Comparison of ENCODE assay signal across 8 cellular contexts in genomic region chr3:185152433-185153169, GRCh38. TPM values are rescaled to one million over a fixed set of nuclear protein-coding genes. Genes with fewer than 3 reads are reported as not detected.
DNase-seq lines count a peak whose midpoint lies in the region; ATAC-seq and FAIRE-seq lines count a peak whose summit lies in the region.

A gene with protein sequence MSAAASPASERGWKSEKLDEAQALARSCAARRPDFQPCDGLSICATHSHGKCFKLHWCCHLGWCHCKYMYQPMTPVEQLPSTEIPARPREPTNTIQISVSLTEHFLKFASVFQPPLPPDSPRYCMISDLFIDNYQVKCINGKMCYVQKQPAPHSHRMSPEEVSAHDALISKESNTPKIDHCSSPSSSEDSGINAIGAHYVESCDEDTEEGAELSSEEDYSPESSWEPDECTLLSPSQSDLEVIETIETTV (minus strand): TSS chr3:185153060. CDS start chr3:185152823, 237 bp downstream.

- ATAC-seq in GM18907 (IDR thresholded peaks at IDR 0.05; ENCODE audit: unreplicated experiment) (peak; percentile 56), GM18502 (IDR thresholded peaks at IDR 0.05; ENCODE audit: poor library complexity, unreplicated experiment) (no peak)
- peak; percentile 74 to 78 for ATAC-seq in natural killer cell treated with Interleukin-12 subunit alpha and Interleukin-12 subunit beta and Interleukin-15 and Interleukin-18, amount 100 ng/mL, for 72 hours

- H3K9me3 Mint-ChIP-seq in activated T-helper 2 cell treated with anti-CD3 and anti-CD28 coated beads, Interferon-gamma antibody, Interleukin-2, Interleukin-4, amounts not matched to agents 10 μg/mL and 5 μg/mL and 100 μg/mL, durations not matched to agents 14 hours and 24 hours and 36 hours = no peaks in the 10 kb centered on the region
- no peaks in the 10 kb centered on the region for H3K9me3 Mint-ChIP-seq in natural killer cell treated with Interleukin-12 subunit alpha and Interleukin-12 subunit beta and Interleukin-15 and Interleukin-18, amount 100 ng/mL, for 72 hours

- peak within 1 kb of the TSS; percentile 80 for H3K4me3 Mint-ChIP-seq in activated T-helper 2 cell treated with anti-CD3 and anti-CD28 coated beads, Interferon-gamma antibody, Interleukin-2, Interleukin-4, amounts not matched to agents 10 μg/mL and 5 μg/mL and 100 μg/mL, durations not matched to agents 14 hours and 24 hours and 36 hours (ENCODE audit: low read depth)
- peak within 1 kb of the TSS; percentile 79 for H3K4me3 Mint-ChIP-seq in natural killer cell treated with Interleukin-12 subunit alpha and Interleukin-12 subunit beta and Interleukin-15 and Interleukin-18, amount 100 ng/mL, for 72 hours

- no peaks in the 10 kb centered on the region for H3K36me3 Mint-ChIP-seq in activated T-helper 2 cell treated with anti-CD3 and anti-CD28 coated beads, Interferon-gamma antibody, Interleukin-2, Interleukin-4, amounts not matched to agents 10 μg/mL and 5 μg/mL and 100 μg/mL, durations not matched to agents 14 hours and 24 hours and 36 hours (ENCODE audit: low read depth)
- no peaks in the 10 kb centered on the region for H3K36me3 Mint-ChIP-seq in natural killer cell treated with Interleukin-12 subunit alpha and Interleukin-12 subunit beta and Interleukin-15 and Interleukin-18, amount 100 ng/mL, for 72 hours

- peaks cover 4% of the 10 kb centered on the region for H3K4me1 Mint-ChIP-seq in activated T-helper 2 cell treated with anti-CD3 and anti-CD28 coated beads, Interferon-gamma antibody, Interleukin-2, Interleukin-4, amounts not matched to agents 10 μg/mL and 5 μg/mL and 100 μg/mL, durations not matched to agents 14 hours and 24 hours and 36 hours (ENCODE audit: low read depth)
- H3K4me1 Mint-ChIP-seq in natural killer cell treated with Interleukin-12 subunit alpha and Interleukin-12 subunit beta and Interleukin-15 and Interleukin-18, amount 100 ng/mL, for 72 hours (ENCODE audit: low read depth in 2 of 2) = peaks cover 0 to 3% of the 10 kb centered on the region in 2 donors

- H3K27ac Mint-ChIP-seq in activated T-helper 2 cell treated with anti-CD3 and anti-CD28 coated beads, Interferon-gamma antibody, Interleukin-2, Interleukin-4, amounts not matched to agents 10 μg/mL and 5 μg/mL and 100 μg/mL, durations not matched to agents 14 hours and 24 hours and 36 hours = peak within 1 kb of the TSS; percentile 24
- H3K27ac Mint-ChIP-seq in natural killer cell treated with Interleukin-12 subunit alpha and Interleukin-12 subunit beta and Interleukin-15 and Interleukin-18, amount 100 ng/mL, for 72 hours = no peak within 1 kb of the TSS

- intact Hi-C loops in activated T-helper 2 cell treated with anti-CD3 and anti-CD28 coated beads, Interferon-gamma antibody, Interleukin-2, Interleukin-4, amounts not matched to agents 10 μg/mL and 5 μg/mL and 100 μg/mL, durations not matched to agents 14 hours and 24 hours and 36 hours (cut with micrococcal nuclease) = no loop called here

- FAIRE-seq in urothelium cell line (lab: Jason Lieb, UNC) = peak; percentile 27

- peak; percentile 37 for DNase-seq in CD1c-positive myeloid dendritic cell (ENCODE audit: extremely low spot score)
- peak; percentile 76 for DNase-seq in NCI-H146 (lab: John Stamatoyannopoulos, UW)
- peak; percentile 14 for DNase-seq in activated T-helper 2 cell treated with anti-CD3 and anti-CD28 coated beads, Interferon-gamma antibody, Interleukin-2, Interleukin-4, amounts not matched to agents 10 μg/mL and 5 μg/mL and 100 μg/mL, durations not matched to agents 14 hours and 24 hours and 36 hours (ENCODE audit: low spot score)
- DNase-seq in foreskin melanocyte = peak; percentile 56
- DNase-seq in natural killer cell treated with Interleukin-12 subunit alpha and Interleukin-12 subunit beta and Interleukin-15 and Interleukin-18, amount 100 ng/mL, for 72 hours (ENCODE audit: low spot score) = no peak
- DNase-seq in urothelium cell line (ENCODE audit: low spot score) = peak; percentile 87

- H3K27me3 Mint-ChIP-seq in activated T-helper 2 cell treated with anti-CD3 and anti-CD28 coated beads, Interferon-gamma antibody, Interleukin-2, Interleukin-4, amounts not matched to agents 10 μg/mL and 5 μg/mL and 100 μg/mL, durations not matched to agents 14 hours and 24 hours and 36 hours (ENCODE audit: low read depth) = peaks cover 33% of the 10 kb centered on the region
- H3K27me3 Mint-ChIP-seq in natural killer cell treated with Interleukin-12 subunit alpha and Interleukin-12 subunit beta and Interleukin-15 and Interleukin-18, amount 100 ng/mL, for 72 hours = peaks cover 25 to 40% of the 10 kb centered on the region in 2 donors

RNA-seq across cellular contexts. Expression of the gene that starts here (rescaled TPM):
- total RNA-seq in activated T-helper 2 cell treated with anti-CD3 and anti-CD28 coated beads, Interferon-gamma antibody, Interleukin-2, Interleukin-4, amounts not matched to agents 10 μg/mL and 5 μg/mL and 100 μg/mL, durations not matched to agents 14 hours and 24 hours and 36 hours = 0.05 and 0.07 TPM in 2 replicates
- total RNA-seq in natural killer cell treated with Interleukin-12 subunit alpha and Interleukin-12 subunit beta and Interleukin-15 and Interleukin-18, amount 100 ng/mL, for 72 hours = under 1 TPM; 0.06 to 0.17 TPM

Comparison
In these comparisons a context has a peak if more than half of its experiments do, and no peak if none do; other contexts are left out.
1. Peak in DNase-seq in activated T-helper 2 cell treated with anti-CD3 and anti-CD28 coated beads, Interferon-gamma antibody, Interleukin-2, Interleukin-4, amounts not matched to agents 10 μg/mL and 5 μg/mL and 100 μg/mL, durations not matched to agents 14 hours and 24 hours and 36 hours; RNA of the gene not detected or under 1 TPM.
2. Peak in ATAC-seq in natural killer cell treated with Interleukin-12 subunit alpha and Interleukin-12 subunit beta and Interleukin-15 and Interleukin-18, amount 100 ng/mL, for 72 hours; RNA of the gene not detected or under 1 TPM.